In genomic region chr1:245526141-245526540, GRCh38 we compare ENCODE assay signal across 10 cellular contexts.
"Had no signal": no experiment of that assay in that cellular context is flagged by ENCODE, and none has a peak within 500 bp of the region (broad histone marks: within the 10 kb centered on the region; RNA-seq: fewer than 3 reads in every experiment).

No MANE protein-coding gene starts in this region.

- H3K9ac ChIP-seq: GM23248 had no signal

- H3K27ac ChIP-seq: GM23248 had no signal

- H3K4me3 Mint-ChIP-seq: GM23338, H9, HFFc6 had no signal

- H3K9me3 ChIP-seq: HAP-1 had no signal

- H3K4me1 Mint-ChIP-seq: GM23338 had no signal

- H2AFZ ChIP-seq: GM23248, GM23338 had no signal

- H3K36me3 ChIP-seq: HAP-1 had no signal

- H3K27ac Mint-ChIP-seq: GM23338, H9, HFFc6 had no signal

- H3K9me3 Mint-ChIP-seq: GM23338, H9, HFFc6 had no signal

- DNase-seq: GM23248, GOT3, H7, H9, HCEC 1CT, HFFc6 had no signal

- ATAC-seq: GM23338, HCT116 had no signal

- H3K4me1 ChIP-seq: HAP-1 had no signal

- H3K4me3 ChIP-seq: GM23248, GM23338, HAP-1 had no signal

- H3K4me2 ChIP-seq: GM23338 had no signal

- FAIRE-seq: H54 had no signal
